Comparison of ENCODE assay signal across 18 cellular contexts in the genomic region with DNA sequence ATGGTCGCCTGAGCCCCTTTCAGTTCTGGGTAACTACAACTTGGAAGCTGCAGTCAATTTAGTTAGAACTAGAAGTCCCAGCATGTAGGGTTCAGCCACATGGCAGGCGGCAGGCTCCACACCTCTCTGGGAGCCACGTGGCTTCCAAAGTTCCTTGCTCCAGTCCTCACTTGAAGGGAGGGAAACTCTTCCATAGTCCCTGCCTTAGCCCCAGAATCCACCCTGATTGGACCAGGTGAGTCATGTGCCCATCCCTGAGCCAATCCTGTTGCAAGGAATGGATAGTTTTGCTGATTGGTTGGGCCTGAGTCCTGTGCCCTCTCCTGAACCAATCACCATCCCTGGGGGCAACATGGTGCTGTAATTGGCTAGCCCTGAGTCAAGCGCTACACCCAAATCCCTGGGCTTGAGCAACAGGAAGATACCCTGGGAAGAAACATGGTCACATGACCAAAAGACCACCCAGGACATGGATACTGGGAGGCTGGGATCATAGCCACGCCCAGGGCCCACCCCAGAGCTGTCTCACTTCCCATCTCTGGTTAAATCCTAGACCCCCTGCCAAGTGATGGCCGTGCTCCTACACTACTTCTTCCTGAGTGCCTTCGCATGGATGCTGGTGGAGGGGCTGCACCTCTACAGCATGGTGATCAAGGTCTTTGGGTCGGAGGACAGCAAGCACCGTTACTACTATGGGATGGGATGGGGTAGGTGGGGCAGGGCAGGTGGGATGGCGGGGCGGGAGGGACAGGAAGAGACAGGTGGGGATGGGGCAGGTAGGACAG.
DNase-seq lines count a peak whose midpoint lies in the region; ATAC-seq and TF ChIP-seq lines count a peak whose summit lies in the region.
"Had no signal": no experiment of that assay in that cellular context is flagged by ENCODE, and none has a peak within 500 bp of the region (broad histone marks: within the 10 kb centered on the region; RNA-seq: fewer than 3 reads in every experiment).

No MANE protein-coding gene starts in this region.

- peaks cover 0 to 25% of the 10 kb centered on the region in 2 donors for H3K4me1 ChIP-seq in right atrium auricular region
- H3K4me1 ChIP-seq in RWPE2 (ENCODE audit: insufficient read depth, poor library complexity, severe bottlenecking) = no peaks in the 10 kb centered on the region
- peaks cover 17% of the 10 kb centered on the region for H3K4me1 ChIP-seq in lower lobe of right lung
- H3K4me1 ChIP-seq in testis = peaks cover 25% of the 10 kb centered on the region

- no peak for TF ChIP-seq POLR2A in testis (IDR thresholded peaks at IDR 0.05)

- no peak overlapping the region for H3K27ac Mint-ChIP-seq in activated CD8-positive, alpha-beta T cell treated with anti-CD3 and anti-CD28 coated beads for 36 hours

- 78 to 85% methylated on average over 10 to 11 of the region's 11 CpGs for WGBS in testis, 2 donors

- H3K4me1 Mint-ChIP-seq in activated CD8-positive, alpha-beta T cell treated with anti-CD3 and anti-CD28 coated beads for 36 hours (ENCODE audit: low read depth) = peaks cover 26% of the 10 kb centered on the region

- peaks cover 7% of the 10 kb centered on the region for H3K9me3 Mint-ChIP-seq in activated CD8-positive, alpha-beta T cell treated with anti-CD3 and anti-CD28 coated beads for 36 hours

- H3K36me3 Mint-ChIP-seq in activated CD8-positive, alpha-beta T cell treated with anti-CD3 and anti-CD28 coated beads for 36 hours (ENCODE audit: low read depth) = no peaks in the 10 kb centered on the region

- no peak overlapping the region for H3K27ac ChIP-seq in right atrium auricular region
- no peak overlapping the region for H3K27ac ChIP-seq in RWPE2 (ENCODE audit: poor library complexity, severe bottlenecking)
- no peak overlapping the region for H3K27ac ChIP-seq in lower lobe of right lung
- H3K27ac ChIP-seq in testis = no peak overlapping the region
- H3K27ac ChIP-seq: PC-9, SK-N-MC had no signal

- POLR2A ChIA-PET in activated CD8-positive, alpha-beta T cell treated with anti-CD3 and anti-CD28 coated beads for 36 hours (lab: Charles Lee) = no interaction called here

- CTCF ChIA-PET in activated CD8-positive, alpha-beta T cell treated with anti-CD3 and anti-CD28 coated beads for 36 hours (lab: Charles Lee) = interaction anchor here (5.6 kb wide), 1 partner anchor 24 kb away, joined by 166 read pairs; no protein-coding TSS in a partner anchor

- peaks cover 3% of the 10 kb centered on the region for H3K27me3 Mint-ChIP-seq in activated CD8-positive, alpha-beta T cell treated with anti-CD3 and anti-CD28 coated beads for 36 hours

- H3K9me3 ChIP-seq in right atrium auricular region (no peaks in the 10 kb centered on the region), RWPE2 (ENCODE audit: severe bottlenecking) (no peaks in the 10 kb centered on the region), lower lobe of right lung (no peaks in the 10 kb centered on the region), testis (no peaks in the 10 kb centered on the region)

- DNase-seq in left ventricle myocardium superior (peak; percentile 19), right atrium auricular region (ENCODE audit: low spot score) (no peak), RWPE2 (ENCODE audit: low spot score) (peak; percentile 17), lower lobe of right lung (peak; percentile 16), testis (peak; percentile 76), DMS 273 (lab: John Stamatoyannopoulos, UW; ENCODE audit: unreplicated experiment) (no peak)
- DNase-seq in activated CD8-positive, alpha-beta T cell treated with anti-CD3 and anti-CD28 coated beads for 36 hours = no peak
- DNase-seq: C1 segment of cervical spinal cord, DMS 273 treated with DMSO at 0.1 percent for 48 hours, H7, KG1, NCI-H1092, NCI-H146, NCI-H2227 treated with DMSO at 0.1 percent for 48 hours, NCI-H524, PC-9 had no signal

- no peak overlapping the region for H3K4me3 Mint-ChIP-seq in activated CD8-positive, alpha-beta T cell treated with anti-CD3 and anti-CD28 coated beads for 36 hours

- no peak for TF ChIP-seq CTCF in right atrium auricular region (IDR thresholded peaks at IDR 0.05)
- no peak for TF ChIP-seq CTCF in RWPE2 (IDR thresholded peaks at IDR 0.05; ENCODE audit: poor library complexity, severe bottlenecking)
- TF ChIP-seq CTCF in lower lobe of right lung (IDR thresholded peaks at IDR 0.05) = no peak
- TF ChIP-seq CTCF in testis (IDR thresholded peaks at IDR 0.05) = no peak
- TF ChIP-seq CTCF in activated CD8-positive, alpha-beta T cell treated with anti-CD3 and anti-CD28 coated beads for 36 hours (IDR thresholded peaks at IDR 0.05) = no peak

- ATAC-seq in left ventricle myocardium superior (no peak), RWPE2 (ENCODE audit: low read depth) (no peak), lower lobe of right lung (no peak), HG03457 (IDR thresholded peaks at IDR 0.05; ENCODE audit: unreplicated experiment) (no peak)
- ATAC-seq in activated CD8-positive, alpha-beta T cell treated with anti-CD3 and anti-CD28 coated beads for 36 hours = no peak

- peaks cover 50% of the 10 kb centered on the region for H3K36me3 ChIP-seq in right atrium auricular region
- no peaks in the 10 kb centered on the region for H3K36me3 ChIP-seq in RWPE2 (ENCODE audit: low read depth)
- peaks cover 27% of the 10 kb centered on the region for H3K36me3 ChIP-seq in lower lobe of right lung
- H3K36me3 ChIP-seq in testis (ENCODE audit: low read depth, missing control alignments) = no peaks in the 10 kb centered on the region

- no peaks in the 10 kb centered on the region for H3K27me3 ChIP-seq in right atrium auricular region
- no peaks in the 10 kb centered on the region for H3K27me3 ChIP-seq in RWPE2 (ENCODE audit: insufficient read depth, poor library complexity, severe bottlenecking)
- peaks cover 8% of the 10 kb centered on the region for H3K27me3 ChIP-seq in lower lobe of right lung (ENCODE audit: low read depth)
- no peaks in the 10 kb centered on the region for H3K27me3 ChIP-seq in testis

- H3K4me3 ChIP-seq in right atrium auricular region = no peak overlapping the region
- H3K4me3 ChIP-seq in RWPE2 (ENCODE audit: severe bottlenecking) = no peak overlapping the region
- H3K4me3 ChIP-seq in lower lobe of right lung = no peak overlapping the region
- H3K4me3 ChIP-seq in testis = no peak overlapping the region
- H3K4me3 ChIP-seq: PC-9, SK-N-MC had no signal

- intact Hi-C loops in left ventricle myocardium superior (cut with micrococcal nuclease) = no loop called here
- intact Hi-C loops in lower lobe of right lung (cut with DNase I) = no loop called here
- intact Hi-C loops in testis (cut with DNase I; ENCODE audit: low total_unique reads) = no loop called here
- intact Hi-C loops in activated CD8-positive, alpha-beta T cell treated with anti-CD3 and anti-CD28 coated beads for 36 hours (cut with micrococcal nuclease) = no loop called here

Comparison
In these comparisons a context has a peak if more than half of its experiments do, and no peak if none do; other contexts are left out.
1. DNase-seq: peak in left ventricle myocardium superior (single experiment), RWPE2 (single experiment), lower lobe of right lung (single experiment) and testis (single experiment); none in right atrium auricular region (single experiment), DMS 273 (single experiment) and activated CD8-positive, alpha-beta T cell treated with anti-CD3 and anti-CD28 coated beads for 36 hours (single experiment).